Comparison of ENCODE assay signal across 15 cellular contexts in genomic region chr12:76026643-76027063, GRCh38. TPM values are rescaled to one million over a fixed set of nuclear protein-coding genes. Genes with fewer than 3 reads are reported as not detected.
DNase-seq lines count a peak whose midpoint lies in the region; ATAC-seq and TF ChIP-seq lines count a peak whose summit lies in the region.
"Had no signal": no experiment of that assay in that cellular context is flagged by ENCODE, and none has a peak within 500 bp of the region (broad histone marks: within the 10 kb centered on the region; RNA-seq: fewer than 3 reads in every experiment).

No MANE protein-coding gene starts in this region.

- H3K79me2 ChIP-seq in mesendoderm (ENCODE audit: control insufficient read depth, insufficient read depth, low read length), result peaks cover 21% of the 10 kb centered on the region

- 29% methylated on average over 1 of the region's 1 CpG for WGBS in mesenchymal stem cell
- no CpG with 5 or more reads among the region's 1 CpG for WGBS in mesendoderm (ENCODE audit: extremely low coverage, insufficient coverage, low lambda C conversion rate)

- H3K27me3 ChIP-seq in mesenchymal stem cell (ENCODE audit: control insufficient read depth in 1 of 2, insufficient read depth in 1 of 2, low read length in 2 of 2) (no peaks in the 10 kb centered on the region), mesendoderm (ENCODE audit: insufficient read depth, low read length, poor library complexity) (no peaks in the 10 kb centered on the region)

- H3K4me3 ChIP-seq in cardiac fibroblast (replicated peaks in 1 of 2; ENCODE audit: low read depth in 2 of 2, low read length in 2 of 2) (no peak overlapping the region), mesenchymal stem cell (ENCODE audit: insufficient read depth in 1 of 2, low read depth in 1 of 2, low read length in 2 of 2) (peak overlapping the region in 1 of 2 experiments; percentile 91), mesendoderm (ENCODE audit: low read length) (no peak overlapping the region)
- H3K4me3 ChIP-seq: GM12878, SK-N-MC had no signal

- H3K4me2 ChIP-seq in mesenchymal stem cell (ENCODE audit: low read length, poor library complexity, severe bottlenecking) (peak overlapping the region; percentile 20), mesendoderm (ENCODE audit: low read length) (no peak overlapping the region)

- no peak for ATAC-seq in HG03139 (IDR thresholded peaks at IDR 0.05; ENCODE audit: unreplicated experiment)
- ATAC-seq: GM12878 had no signal

- no peak overlapping the region for H3K4ac ChIP-seq in mesenchymal stem cell (ENCODE audit: low read depth in 1 of 2, low read length in 2 of 2)
- no peak overlapping the region for H3K4ac ChIP-seq in mesendoderm (ENCODE audit: low read depth, low read length)

- no peak overlapping the region for H4K5ac ChIP-seq in mesendoderm (ENCODE audit: low read length)

- H3K18ac ChIP-seq in mesenchymal stem cell (ENCODE audit: low read depth in 1 of 2, low read length in 2 of 2) (peak overlapping the region in 1 of 2 experiments; percentile 85), mesendoderm (ENCODE audit: low read length) (no peak overlapping the region)

- DNase-seq in Daoy (ENCODE audit: low read depth) (peak; percentile 18), M059J (ENCODE audit: low read depth) (peak; percentile 79), cardiac fibroblast (ENCODE audit: low read depth in 2 of 2) (peak; percentile 86 to 87), mesenchymal stem cell (peak; percentile 86), DMS79 treated with DMSO at 0.1 percent for 48 hours (lab: John Stamatoyannopoulos, UW) (no peak), mesendoderm (no peak), GM19240 (ENCODE audit: insufficient read length, low spot score) (no peak)
- DNase-seq: COR-L47, KG1, NCI-H345, trophoblast cell had no signal

- H4K8ac ChIP-seq in mesenchymal stem cell (ENCODE audit: low read length), result peak overlapping the region; percentile 37
- no peak overlapping the region for H4K8ac ChIP-seq in mesendoderm (ENCODE audit: low read depth, low read length)

- H3K79me1 ChIP-seq in mesenchymal stem cell (replicated peaks; ENCODE audit: low read length, poor library complexity, severe bottlenecking), result no peaks in the 10 kb centered on the region
- H3K79me1 ChIP-seq in mesendoderm (ENCODE audit: low read length), result peaks cover 4% of the 10 kb centered on the region

- H2AK5ac ChIP-seq in mesenchymal stem cell (ENCODE audit: low read length, severe bottlenecking), result no peak overlapping the region
- H2AK5ac ChIP-seq in mesendoderm (ENCODE audit: low read length), result no peak overlapping the region

- H2BK12ac ChIP-seq in mesenchymal stem cell (ENCODE audit: low read length in 2 of 2), result no peak overlapping the region

- peak overlapping the region; percentile 71 for H2BK5ac ChIP-seq in mesenchymal stem cell (ENCODE audit: low read depth, low read length, poor library complexity, severe bottlenecking)
- no peak overlapping the region for H2BK5ac ChIP-seq in mesendoderm (ENCODE audit: low read length)

- H2BK120ac ChIP-seq in mesenchymal stem cell (ENCODE audit: low read depth, low read length) (no peak overlapping the region), mesendoderm (ENCODE audit: low read depth, low read length) (no peak overlapping the region)

- H3K14ac ChIP-seq in mesenchymal stem cell (ENCODE audit: low read length in 2 of 2), result no peak overlapping the region

- H3K27ac ChIP-seq in mesenchymal stem cell (ENCODE audit: low read length, poor library complexity, severe bottlenecking) (peak overlapping the region; percentile 89), mesendoderm (ENCODE audit: low read depth, low read length) (no peak overlapping the region)
- H3K27ac ChIP-seq: neutrophil, SK-N-MC had no signal

- no peak overlapping the region for H2BK15ac ChIP-seq in mesenchymal stem cell (ENCODE audit: low read depth, poor library complexity, severe bottlenecking)
- H2BK15ac ChIP-seq in mesendoderm (replicated peaks; ENCODE audit: low read depth), result no peak overlapping the region

- no peak overlapping the region for H3K56ac ChIP-seq in mesendoderm (ENCODE audit: low read length)

- no peak overlapping the region for H3K23ac ChIP-seq in mesenchymal stem cell (ENCODE audit: low read length in 2 of 2)
- no peak overlapping the region for H3K23ac ChIP-seq in mesendoderm (ENCODE audit: low read length)

- TF ChIP-seq CTCF in cardiac fibroblast (IDR thresholded peaks at IDR 0.05; ENCODE audit: low read depth, low read length), result no peak

- no peaks in the 10 kb centered on the region for H3K4me1 ChIP-seq in mesenchymal stem cell (ENCODE audit: control insufficient read depth, insufficient read depth, low read depth, low read length)
- no peaks in the 10 kb centered on the region for H3K4me1 ChIP-seq in mesendoderm (ENCODE audit: control insufficient read depth, low read depth, low read length)

- H3K9me3 ChIP-seq in mesenchymal stem cell (ENCODE audit: control insufficient read depth, low read length), result no peaks in the 10 kb centered on the region
- H3K9me3 ChIP-seq: neutrophil had no signal

- H3K36me3 ChIP-seq in mesenchymal stem cell (ENCODE audit: control insufficient read depth in 1 of 2, insufficient read depth in 2 of 2, low read depth in 1 of 2, low read length in 2 of 2) (peaks cover 12 to 37% of the 10 kb centered on the region in 2 experiments), mesendoderm (ENCODE audit: control insufficient read depth, insufficient read depth, low read length) (no peaks in the 10 kb centered on the region)
- H3K36me3 ChIP-seq: neutrophil had no signal

- no peak overlapping the region for H2AFZ ChIP-seq in mesenchymal stem cell (ENCODE audit: low read depth, low read length)

- peak overlapping the region; percentile 98 for H3K9ac ChIP-seq in mesenchymal stem cell (ENCODE audit: low read length)
- H3K9ac ChIP-seq in mesendoderm (ENCODE audit: low read length), result no peak overlapping the region

- H4K91ac ChIP-seq in mesenchymal stem cell (ENCODE audit: low read length), result no peak overlapping the region

RNA-seq across cellular contexts. Expression of gene PHLDA1, which starts 4.9 kb away (rescaled TPM):
- 58.8 and 69.3 TPM in 2 replicates for total RNA-seq in Daoy (2014; rRNA removed; shearing (Covaris generic))
- 65.4 and 101 TPM in 2 replicates for total RNA-seq in M059J (2014; rRNA removed; shearing (Covaris generic))
- 90.2 TPM for polyA plus RNA-seq in mesenchymal stem cell (2013, experiment 1 of 2)
- polyA plus RNA-seq in mesenchymal stem cell (2013, experiment 2 of 2), result 90.9 TPM
- 9.4 TPM for polyA plus RNA-seq in mesendoderm (2013, experiment 1 of 2)
- 10.2 TPM for polyA plus RNA-seq in mesendoderm (2013, experiment 2 of 2)

RNA-seq across cellular contexts. Expression of gene NAP1L1, which starts 57.8 kb away (rescaled TPM):
- total RNA-seq in Daoy (2014; rRNA removed; shearing (Covaris generic)), result 324 and 464 TPM in 2 replicates
- total RNA-seq in M059J (2014; rRNA removed; shearing (Covaris generic)), result 185 and 260 TPM in 2 replicates
- 781 TPM for polyA plus RNA-seq in mesenchymal stem cell (2013, experiment 1 of 2)
- polyA plus RNA-seq in mesenchymal stem cell (2013, experiment 2 of 2), result 820 TPM
- polyA plus RNA-seq in mesendoderm (2013, experiment 1 of 2), result 1,210 TPM
- 1,188 TPM for polyA plus RNA-seq in mesendoderm (2013, experiment 2 of 2)

Comparison
In these comparisons a context has a peak if more than half of its experiments do, and no peak if none do; other contexts are left out.
1. DNase-seq: peak in Daoy (single experiment), M059J (single experiment), cardiac fibroblast (2 of 2) and mesenchymal stem cell (single experiment); none in DMS79 treated with DMSO at 0.1 percent for 48 hours (single experiment), mesendoderm (single experiment) and GM19240 (single experiment).